Comparison of ENCODE assay signal across 1 cellular context in genomic region chr7:139619367-139619657, GRCh38.
TF ChIP-seq lines count a peak whose summit lies in the region.

No MANE protein-coding gene starts in this region.

TF ChIP-seq in IMR-90, 13 proteins besides CTCF, POLR2A, EP300 and RAD21 (continued from another document):
- TF ChIP-seq RCOR1 (IDR thresholded peaks at IDR 0.05; ENCODE audit: insufficient replicate concordance, low read length): no peak
- no peak for TF ChIP-seq BHLHE40 (IDR thresholded peaks at IDR 0.05; ENCODE audit: low read depth, low read length)
- TF ChIP-seq CEBPB (IDR thresholded peaks at IDR 0.05; ENCODE audit: low read depth, low read length): no peak
